ENCODE assay signal across 27 cellular contexts in the genomic region with DNA sequence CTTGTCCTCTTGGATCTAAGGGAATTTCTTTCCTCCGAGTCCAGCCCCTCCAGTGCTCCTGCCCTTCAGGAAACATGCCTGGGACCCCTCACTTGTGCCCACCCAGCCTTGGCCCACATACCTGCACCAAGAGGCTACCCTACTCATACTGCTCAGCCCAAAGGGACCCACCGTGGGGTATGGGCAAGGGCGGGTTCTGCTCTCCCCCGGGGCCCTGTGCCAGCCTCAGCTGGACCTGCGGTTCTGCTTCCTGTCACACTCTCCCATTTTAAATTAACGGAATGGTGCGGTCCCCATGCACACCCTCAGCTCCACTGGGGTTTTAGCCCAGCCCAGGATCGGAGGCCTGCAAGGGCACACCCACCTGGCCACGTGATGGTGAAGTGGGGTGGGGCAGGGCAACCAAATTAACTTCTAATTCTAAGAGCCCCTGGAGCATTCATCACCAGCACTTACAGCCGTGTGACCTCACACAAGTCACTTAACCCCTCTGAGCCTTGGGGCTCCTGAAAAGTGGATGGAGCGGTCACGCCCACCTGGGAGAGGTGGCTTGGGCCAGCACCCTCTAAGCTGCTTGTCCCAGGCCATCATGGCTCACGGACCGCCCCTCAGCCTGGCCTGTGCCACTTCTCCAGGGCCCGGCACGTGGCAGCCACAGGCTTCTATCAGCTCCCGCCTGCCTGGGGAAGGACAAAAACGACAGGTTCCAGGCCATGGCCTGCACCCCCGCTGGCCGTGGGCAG. TPM values are rescaled to one million over a fixed set of nuclear protein-coding genes. Genes with fewer than 3 reads are reported as not detected.
A peak's percentile ranks its signal among the peaks of the same experiment; 100 is the strongest.
DNase-seq lines count a peak whose midpoint lies in the region; ATAC-seq and TF ChIP-seq lines count a peak whose summit lies in the region.
"Had no signal": no experiment of that assay in that cellular context is flagged by ENCODE, and none has a peak within 500 bp of the region (broad histone marks: within the 10 kb centered on the region; RNA-seq: fewer than 3 reads in every experiment).

No MANE protein-coding gene starts in this region.

- TF ChIP-seq RAD21 in Ishikawa (IDR thresholded peaks at IDR 0.05; ENCODE audit: low read depth) = no peak

- H3K4me1 Mint-ChIP-seq in chondrocyte (ENCODE audit: low read depth) = no peaks in the 10 kb centered on the region

- TF ChIP-seq CTCF in left ventricle myocardium inferior (IDR thresholded peaks at IDR 0.05; ENCODE audit: borderline replicate concordance) (no peak), chondrocyte (IDR thresholded peaks at IDR 0.05) (no peak)

- H3K9me3 ChIP-seq in left ventricle myocardium inferior (replicated peaks) = no peaks in the 10 kb centered on the region
- H3K9me3 ChIP-seq: SK-N-SH, testis had no signal

- H3K27me3 ChIP-seq in left ventricle myocardium inferior (ENCODE audit: low read depth) = peaks cover 47% of the 10 kb centered on the region
- H3K27me3 ChIP-seq: testis had no signal

- H3K36me3 Mint-ChIP-seq in chondrocyte (ENCODE audit: low read depth) = no peaks in the 10 kb centered on the region
- H3K36me3 Mint-ChIP-seq: CD4-positive, alpha-beta memory T cell; stimulated activated memory B cell treated with anti-CD40 and anti-IgM and Interleukin-4, amounts not matched to agents 10 μg/mL and 1 μg/mL and 100 μg/mL, for 72 hours had no signal

- ATAC-seq in left ventricle myocardium superior (no peak), GM21360 (IDR thresholded peaks at IDR 0.05; ENCODE audit: unreplicated experiment) (no peak)
- ATAC-seq: activated CD4-positive, CD25-positive, alpha-beta regulatory T cell treated with anti-CD3 and anti-CD28 coated beads, Interleukin-2, amount 50 U/mL, for 24 hours; activated CD8-positive, alpha-beta T cell treated with anti-CD3 and anti-CD28 coated beads for 36 hours; foreskin keratinocyte; stimulated activated memory B cell treated with anti-CD40 and anti-IgM and Interleukin-4, amounts not matched to agents 10 μg/mL and 1 μg/mL and 100 μg/mL, for 72 hours had no signal

- no peak overlapping the region for H3K4me3 ChIP-seq in left ventricle myocardium inferior
- H3K4me3 ChIP-seq: cardiac muscle cell, testis had no signal

- no peaks in the 10 kb centered on the region for H3K36me3 ChIP-seq in left ventricle myocardium inferior
- H3K36me3 ChIP-seq: cardiac muscle cell had no signal

- DNase-seq in left ventricle myocardium superior (peak; percentile 7), left ventricle myocardium inferior (no peak), chondrocyte (ENCODE audit: low spot score) (peak; percentile 68), DMS114 treated with DMSO at 0.1 percent for 48 hours (lab: John Stamatoyannopoulos, UW; ENCODE audit: unreplicated experiment) (no peak)
- no peak for DNase-seq in activated CD8-positive, alpha-beta memory T cell treated with anti-CD3 and anti-CD28 coated beads, Interleukin-2, amount 50 U/mL, for 48 hours
- DNase-seq: activated CD8-positive, alpha-beta T cell treated with anti-CD3 and anti-CD28 coated beads for 36 hours; activated naive CD4-positive, alpha-beta T cell; activated T-cell treated with anti-CD3 and anti-CD28 coated beads, Interleukin-2, amount 50 U/mL, for 1 hour; amniotic stem cell; foreskin keratinocyte; islet precursor cell; NCI-H2029; nephron progenitor cell; NK-92 treated with Interleukin-12 subunit alpha and Interleukin-12 subunit beta, amount 100 ng/mL, for 24 hours; SK-N-SH; stimulated activated CD4-positive, alpha-beta T cell treated with anti-CD3 and anti-CD28 coated beads, Interleukin-1b, Interleukin-23, amount 100 ng/mL, for 48 hours; testis had no signal

- TF ChIP-seq EP300 in Ishikawa (IDR thresholded peaks at IDR 0.05; ENCODE audit: borderline replicate concordance) = no peak

- intact Hi-C loops in left ventricle myocardium superior (cut with micrococcal nuclease) = no loop called here
- intact Hi-C loops in left ventricle myocardium inferior (cut with micrococcal nuclease) = no loop called here

- H3K4me1 ChIP-seq in left ventricle myocardium inferior = peaks cover 9% of the 10 kb centered on the region
- H3K4me1 ChIP-seq: testis had no signal

- no peaks in the 10 kb centered on the region for H3K9me3 Mint-ChIP-seq in chondrocyte (ENCODE audit: low read depth)
- H3K9me3 Mint-ChIP-seq: activated CD8-positive, alpha-beta T cell treated with anti-CD3 and anti-CD28 coated beads for 36 hours; nephron progenitor cell; T-helper 2 cell treated with Interferon-gamma antibody and Interleukin-4, amounts not matched to agents 5 μg/mL and 100 μg/mL, for 36 hours had no signal

- peaks cover 16% of the 10 kb centered on the region for H3K27me3 Mint-ChIP-seq in chondrocyte (ENCODE audit: low read depth)

- no peak overlapping the region for H3K27ac Mint-ChIP-seq in chondrocyte (ENCODE audit: unreplicated experiment)
- H3K27ac Mint-ChIP-seq: activated CD8-positive, alpha-beta T cell treated with anti-CD3 and anti-CD28 coated beads for 36 hours; CD4-positive, alpha-beta memory T cell; nephron progenitor cell; T-helper 2 cell treated with Interferon-gamma antibody and Interleukin-4, amounts not matched to agents 5 μg/mL and 100 μg/mL, for 36 hours had no signal

- no peak overlapping the region for H3K27ac ChIP-seq in left ventricle myocardium inferior (replicated peaks)
- H3K27ac ChIP-seq: cardiac muscle cell, epithelial cell of prostate, foreskin keratinocyte, testis had no signal

- H3K4me3 Mint-ChIP-seq in chondrocyte (ENCODE audit: unreplicated experiment) = no peak overlapping the region
- H3K4me3 Mint-ChIP-seq: activated CD8-positive, alpha-beta T cell treated with anti-CD3 and anti-CD28 coated beads for 36 hours; CD4-positive, alpha-beta memory T cell; nephron progenitor cell; stimulated activated memory B cell treated with anti-CD40 and anti-IgM and Interleukin-4, amounts not matched to agents 10 μg/mL and 1 μg/mL and 100 μg/mL, for 72 hours; T-helper 2 cell treated with Interferon-gamma antibody and Interleukin-4, amounts not matched to agents 5 μg/mL and 100 μg/mL, for 36 hours had no signal

TF ChIP-seq in Ishikawa, 13 proteins besides CTCF, POLR2A, EP300 and RAD21:
- TF ChIP-seq, protein P1, sequence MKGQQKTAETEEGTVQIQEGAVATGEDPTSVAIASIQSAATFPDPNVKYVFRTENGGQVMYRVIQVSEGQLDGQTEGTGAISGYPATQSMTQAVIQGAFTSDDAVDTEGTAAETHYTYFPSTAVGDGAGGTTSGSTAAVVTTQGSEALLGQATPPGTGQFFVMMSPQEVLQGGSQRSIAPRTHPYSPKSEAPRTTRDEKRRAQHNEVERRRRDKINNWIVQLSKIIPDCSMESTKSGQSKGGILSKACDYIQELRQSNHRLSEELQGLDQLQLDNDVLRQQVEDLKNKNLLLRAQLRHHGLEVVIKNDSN (IDR thresholded peaks at IDR 0.05) = peak; percentile 82
- TF ChIP-seq YY1 (IDR thresholded peaks at IDR 0.05; ENCODE audit: low read depth) = no peak
- TF ChIP-seq, protein P2, sequence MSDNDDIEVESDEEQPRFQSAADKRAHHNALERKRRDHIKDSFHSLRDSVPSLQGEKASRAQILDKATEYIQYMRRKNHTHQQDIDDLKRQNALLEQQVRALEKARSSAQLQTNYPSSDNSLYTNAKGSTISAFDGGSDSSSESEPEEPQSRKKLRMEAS (IDR thresholded peaks at IDR 0.05) = 0 out of 2 replicates have a peak, but pooled peaks have one; percentile 29

RNA-seq across cellular contexts. Expression of a gene that starts 28.3 kb away (rescaled TPM):
- total RNA-seq in left ventricle myocardium superior = 0.05 TPM
- 0.05 TPM for total RNA-seq in left ventricle myocardium inferior
- total RNA-seq in chondrocyte = 0.05 to 0.58 TPM in 2 of 3 replicates, not detected in the other
- total RNA-seq: cardiac muscle cell, dermis microvascular lymphatic vessel endothelial cell, mesenteric fat pad had no signal

RNA-seq across cellular contexts. Expression of a gene that starts 30.8 kb away (rescaled TPM):
- total RNA-seq in left ventricle myocardium superior (12.5 TPM), left ventricle myocardium inferior (12.7 TPM), chondrocyte (12.6 to 17.6 TPM (median 15.5 TPM) in 3 replicates)

RNA-seq across cellular contexts. Expression of a gene that starts 55.8 kb away (rescaled TPM):
- 48.6 TPM for total RNA-seq in left ventricle myocardium superior
- 54.0 TPM for total RNA-seq in left ventricle myocardium inferior
- total RNA-seq in chondrocyte = 52.5 to 53.7 TPM (median 53.6 TPM) in 3 replicates

Comparison
In these comparisons a context has a peak if more than half of its experiments do, and no peak if none do; other contexts are left out.
1. DNase-seq: peak in left ventricle myocardium superior (single experiment) and chondrocyte (single experiment); none in left ventricle myocardium inferior (single experiment), activated CD8-positive, alpha-beta memory T cell treated with anti-CD3 and anti-CD28 coated beads, Interleukin-2, amount 50 U/mL, for 48 hours (single experiment) and DMS114 treated with DMSO at 0.1 percent for 48 hours (single experiment).